Comparison of ENCODE assay signal across 8 cellular contexts in the genomic region with DNA sequence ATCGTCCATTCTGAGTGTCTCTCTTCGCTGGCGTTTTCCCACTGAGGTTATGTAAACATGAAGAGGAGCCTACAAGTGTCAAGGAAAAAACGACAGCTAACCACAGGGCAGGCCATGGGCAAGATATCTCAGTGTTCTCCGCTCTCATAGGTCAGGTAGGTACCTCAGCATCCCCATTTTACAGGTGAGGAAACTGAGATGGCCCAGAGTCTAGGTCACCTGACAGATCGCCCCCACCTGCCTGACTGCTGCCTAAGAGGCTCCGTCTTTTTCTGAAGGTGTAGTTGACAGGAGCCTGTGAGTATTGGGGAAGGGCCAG. TPM values are rescaled to one million over a fixed set of nuclear protein-coding genes. Genes with fewer than 3 reads are reported as not detected.
DNase-seq lines count a peak whose midpoint lies in the region; ATAC-seq and TF ChIP-seq lines count a peak whose summit lies in the region.

No MANE protein-coding gene starts in this region.

- CTCF ChIA-PET in PC-9 (lab: Charles Lee), result interaction anchor here (0.6 to 2.1 kb wide), 5 partner anchors 21 to 484 kb away, joined by 3 to 13 read pairs (median 9); no protein-coding TSS in a partner anchor

- H3K36me3 ChIP-seq in ES-I3 (ENCODE audit: insufficient read depth, low read length) (peaks cover 5% of the 10 kb centered on the region; the same call in 1 of the 2 replicates), PC-9 (ENCODE audit: low read depth) (0 out of 2 replicates have a peak, but pooled peaks cover 13% of the 10 kb centered on the region), esophagus (ENCODE audit: control insufficient read depth in 2 of 2, insufficient read depth in 2 of 2, low read length in 1 of 2) (no peaks in the 10 kb centered on the region), parathyroid adenoma (ENCODE audit: control insufficient read depth, insufficient read depth, low read length) (no peaks in the 10 kb centered on the region)

- peaks cover 20% of the 10 kb centered on the region; the same call in 1 of the 2 replicates for H3F3A ChIP-seq in PC-9 (ENCODE audit: insufficient read depth, low read depth)

- peak overlapping the region; percentile 90 for H3K4me2 ChIP-seq in PC-9
- H3K4me2 ChIP-seq in parathyroid adenoma (ENCODE audit: low read length), result peak overlapping the region; percentile 98

- H3K9me3 ChIP-seq in ES-I3 (ENCODE audit: control insufficient read depth, insufficient read depth, low read length) (peaks cover 3% of the 10 kb centered on the region; the same call in 1 of the 2 replicates), PC-9 (ENCODE audit: insufficient read depth, low read depth) (no peaks in the 10 kb centered on the region), esophagus (ENCODE audit: control insufficient read depth in 2 of 2, insufficient read depth in 1 of 2, low read depth in 1 of 2, low read length in 1 of 2) (no peaks in the 10 kb centered on the region), parathyroid adenoma (ENCODE audit: control insufficient read depth, low read length) (peaks cover 3% of the 10 kb centered on the region)

- POLR2A ChIA-PET in PC-9 (lab: Charles Lee; ENCODE audit: unreplicated experiment), result interaction anchor here (0.6 to 0.7 kb wide), 2 partner anchors 144 to 532 kb away, joined by 3 to 6 read pairs; a partner anchor contains a TSS

- no peak for ATAC-seq in GM18861 (IDR thresholded peaks at IDR 0.05; ENCODE audit: unreplicated experiment)
- ATAC-seq in HG03460 (IDR thresholded peaks at IDR 0.05; ENCODE audit: unreplicated experiment), result no peak

- H3K9me2 ChIP-seq in PC-9 (ENCODE audit: insufficient read depth), result no peaks in the 10 kb centered on the region

- 12 to 14% methylated on average over 7 of the region's 7 CpGs for WGBS in esophagus, 2 donors

- H4K20me1 ChIP-seq in PC-9 (ENCODE audit: insufficient read depth), result no peaks in the 10 kb centered on the region; the same call in 1 of the 2 replicates

- no peak for TF ChIP-seq CTCF in PC-9 (conservative IDR thresholded peaks at IDR 0.05)
- TF ChIP-seq CTCF in parathyroid adenoma (IDR thresholded peaks at IDR 0.05), result no peak

- H3K27me3 ChIP-seq in PC-9 (ENCODE audit: insufficient read depth, low read depth), result no peaks in the 10 kb centered on the region
- no peaks in the 10 kb centered on the region for H3K27me3 ChIP-seq in esophagus (ENCODE audit: control insufficient read depth in 1 of 2, insufficient read depth in 2 of 2, low read length in 2 of 2)
- H3K27me3 ChIP-seq in parathyroid adenoma (ENCODE audit: control insufficient read depth, insufficient read depth, low read length), result no peaks in the 10 kb centered on the region

- H2AFZ ChIP-seq in PC-9 (peak overlapping the region; percentile 95), parathyroid adenoma (peak overlapping the region; percentile 87)

- peak overlapping the region; percentile 98 for H3K4me3 ChIP-seq in PC-9
- H3K4me3 ChIP-seq in esophagus (ENCODE audit: low read depth in 1 of 2, low read length in 2 of 2), result peak overlapping the region; percentile 59
- H3K4me3 ChIP-seq in parathyroid adenoma (ENCODE audit: low read depth, low read length), result peak overlapping the region; percentile 98

- peak overlapping the region; percentile 70 for H3K9ac ChIP-seq in ES-I3 (ENCODE audit: low read depth, low read length)
- H3K9ac ChIP-seq in parathyroid adenoma, result no peak overlapping the region

- no peak for DNase-seq in PC-9
- no peak for DNase-seq in putamen (ENCODE audit: low spot score)
- DNase-seq in activated CD4-positive, CD25-positive, alpha-beta regulatory T cell treated with anti-CD3 and anti-CD28 coated beads, Interleukin-2, amount 50 U/mL, for 72 hours, result no peak

- no peak overlapping the region for H3K27ac ChIP-seq in PC-9
- peak overlapping the region; percentile 88 to 95 for H3K27ac ChIP-seq in esophagus (ENCODE audit: low read depth in 2 of 2, low read length in 1 of 2)
- peak overlapping the region; percentile 96 for H3K27ac ChIP-seq in parathyroid adenoma

- no TSS peak for BruUV-seq in PC-9 (replicated peaks; lab: Mats Ljungman, UMichigan)

- H3K79me2 ChIP-seq in PC-9 (ENCODE audit: low read depth), result peaks cover 25% of the 10 kb centered on the region
- peaks cover 11% of the 10 kb centered on the region for H3K79me2 ChIP-seq in parathyroid adenoma

- no peaks in the 10 kb centered on the region for H3K4me1 ChIP-seq in ES-I3 (ENCODE audit: insufficient read depth, low read length)
- H3K4me1 ChIP-seq in PC-9 (replicated peaks; ENCODE audit: insufficient read depth), result peaks cover 16% of the 10 kb centered on the region; the same call in 1 of the 2 replicates
- H3K4me1 ChIP-seq in esophagus (ENCODE audit: control insufficient read depth in 2 of 2, insufficient read depth in 2 of 2, low read length in 1 of 2), result peaks cover 0 to 4% of the 10 kb centered on the region in 2 donors
- H3K4me1 ChIP-seq in parathyroid adenoma, result no peaks in the 10 kb centered on the region

- intact Hi-C loops in PC-9 (cut with micrococcal nuclease; ENCODE audit: unreplicated experiment), result loop anchor here (1.0 to 5.0 kb wide), 5 partner anchors 69 to 353 kb away; no protein-coding TSS in a partner anchor

RNA-seq across cellular contexts. Expression of a gene that starts 0.8 kb away (rescaled TPM):
- 71.5 and 84.9 TPM in 2 replicates for total RNA-seq in PC-9 (2021)
- 100 to 1,000 TPM in 1 of 2 donors, 10 to 100 TPM in 1; 93.3 to 107 TPM for polyA plus RNA-seq in esophagus

RNA-seq across cellular contexts. Expression of a gene that starts 11.9 kb away (rescaled TPM):
- 55.3 and 72.8 TPM in 2 replicates for total RNA-seq in PC-9 (2021)
- polyA plus RNA-seq in esophagus, result 100 to 1,000 TPM; 111 to 116 TPM

RNA-seq across cellular contexts. Expression of a gene that starts 17.4 kb away (rescaled TPM):
- total RNA-seq in PC-9 (2021), result 4.5 TPM in 2 replicates
- 10 to 100 TPM in 1 of 2 donors, 1 to 10 TPM in 1; 6.1 to 10.0 TPM for polyA plus RNA-seq in esophagus

RNA-seq across cellular contexts. Expression of a gene that starts 20.8 kb away (rescaled TPM):
- total RNA-seq in PC-9 (2021), result 13.8 and 15.9 TPM in 2 replicates
- 10 to 100 TPM in 1 of 2 donors, 1 to 10 TPM in 1; 6.9 to 12.3 TPM for polyA plus RNA-seq in esophagus

RNA-seq across cellular contexts. Expression of a gene that starts 39.2 kb away (rescaled TPM):
- 6.7 TPM in 2 replicates for total RNA-seq in PC-9 (2021)
- 1 to 10 TPM; 1.2 to 6.3 TPM for polyA plus RNA-seq in esophagus
